In the genomic region with DNA sequence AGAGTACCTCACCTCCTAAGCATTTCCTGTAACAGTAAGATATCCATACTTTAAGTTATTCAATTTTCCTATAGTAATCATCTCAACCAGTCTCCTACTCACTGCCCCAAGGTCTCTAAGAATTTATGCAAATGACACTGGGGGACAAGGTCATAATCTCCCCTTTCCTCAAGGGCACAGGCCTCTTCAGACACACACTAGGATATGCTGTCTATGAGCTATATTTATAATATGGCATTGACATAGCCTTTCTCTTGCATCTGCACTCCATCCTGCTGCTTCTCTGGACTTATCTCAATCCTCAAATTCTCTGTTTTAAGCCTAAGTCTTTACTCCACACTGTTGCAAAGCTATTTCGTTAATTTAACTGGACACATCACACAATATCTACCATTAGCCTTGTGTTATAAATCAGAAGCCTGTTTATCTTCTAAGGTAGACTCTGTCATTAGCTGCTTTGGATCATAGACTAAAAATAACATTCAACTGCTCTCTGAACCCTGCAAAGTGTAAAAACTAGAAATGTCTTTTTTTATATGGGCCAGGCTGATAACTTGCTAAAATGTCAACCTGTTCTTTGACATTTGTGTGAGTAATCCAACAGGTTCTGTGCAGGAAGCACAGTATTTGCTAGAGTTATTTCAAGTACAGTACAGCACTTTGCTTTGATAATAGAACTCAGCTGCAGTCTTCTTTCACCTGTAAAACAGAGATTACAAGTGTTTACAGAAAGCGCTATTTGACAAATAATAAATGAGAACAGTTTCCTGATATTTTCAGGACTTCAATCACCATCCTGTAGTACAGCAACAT, we compare ENCODE assay signal across 19 cellular contexts. TPM values are rescaled to one million over a fixed set of nuclear protein-coding genes. Genes with fewer than 3 reads are reported as not detected.
DNase-seq lines count a peak whose midpoint lies in the region; ATAC-seq and TF ChIP-seq lines count a peak whose summit lies in the region.
"Had no signal": no experiment of that assay in that cellular context is flagged by ENCODE, and none has a peak within 500 bp of the region (broad histone marks: within the 10 kb centered on the region; RNA-seq: fewer than 3 reads in every experiment).

No MANE protein-coding gene starts in this region.

- H3K36me3 ChIP-seq in OCI-LY1 (ENCODE audit: insufficient read depth, low read length) = peaks cover 8% of the 10 kb centered on the region
- H3K36me3 ChIP-seq in SK-N-SH (replicated peaks in 1 of 2; ENCODE audit: control insufficient read depth in 1 of 2, insufficient read depth in 2 of 2, low read length in 1 of 2) = no peaks in the 10 kb centered on the region
- H3K36me3 ChIP-seq: tibial artery had no signal

- H3K79me2 ChIP-seq in OCI-LY1 (ENCODE audit: insufficient read depth, low read length) = no peaks in the 10 kb centered on the region
- no peaks in the 10 kb centered on the region for H3K79me2 ChIP-seq in SK-N-SH (ENCODE audit: insufficient read depth)

- TF ChIP-seq RAD21 in SK-N-SH (IDR thresholded peaks at IDR 0.05; ENCODE audit: low read length) = no peak

- intact Hi-C loops in activated naive CD4-positive, alpha-beta T cell treated with anti-CD3 and anti-CD28 coated beads for 36 hours (cut with micrococcal nuclease) = loop anchor here (1.0 to 5.0 kb wide), 2 partner anchors 18 to 136 kb away; partner anchors contain the start of genes LRRC34, LRRIQ4 and SEC62

- no peak for TF ChIP-seq CTCF in OCI-LY1 (IDR thresholded peaks at IDR 0.05; ENCODE audit: low read length)
- TF ChIP-seq CTCF in SK-N-SH (IDR thresholded peaks at IDR 0.05) = no peak

- H3K9me3 Mint-ChIP-seq in activated naive CD4-positive, alpha-beta T cell treated with anti-CD3 and anti-CD28 coated beads for 36 hours = no peaks in the 10 kb centered on the region
- peaks cover 6 to 7% of the 10 kb centered on the region in 2 donors for H3K9me3 Mint-ChIP-seq in stimulated activated naive B cell treated with anti-CD40 and anti-IgM and Interleukin-4, amounts not matched to agents 10 μg/mL and 1 μg/mL and 100 μg/mL, for 72 hours
- H3K9me3 Mint-ChIP-seq: central memory CD8-positive, alpha-beta T cell had no signal

- peaks cover 35% of the 10 kb centered on the region for H3K4me1 Mint-ChIP-seq in activated naive CD4-positive, alpha-beta T cell treated with anti-CD3 and anti-CD28 coated beads for 36 hours (ENCODE audit: low read depth)
- peaks cover 54 to 78% of the 10 kb centered on the region in 2 donors for H3K4me1 Mint-ChIP-seq in stimulated activated naive B cell treated with anti-CD40 and anti-IgM and Interleukin-4, amounts not matched to agents 10 μg/mL and 1 μg/mL and 100 μg/mL, for 72 hours
- H3K4me1 Mint-ChIP-seq: central memory CD8-positive, alpha-beta T cell; nephron progenitor cell had no signal

- no peaks in the 10 kb centered on the region for H3K9me3 ChIP-seq in OCI-LY1 (ENCODE audit: low read length)
- no peaks in the 10 kb centered on the region for H3K9me3 ChIP-seq in SK-N-SH
- H3K9me3 ChIP-seq: tibial artery had no signal

- DNase-seq in activated naive CD4-positive, alpha-beta T cell treated with anti-CD3 and anti-CD28 coated beads for 36 hours = no peak
- DNase-seq in activated naive CD4-positive, alpha-beta T cell treated with anti-CD3 and anti-CD28 coated beads, Interleukin-2, amount 50 U/mL, for 16 hours = no peak
- no peak for DNase-seq in stimulated activated naive B cell treated with anti-CD40 and anti-IgM and Interleukin-4, amounts not matched to agents 10 μg/mL and 1 μg/mL and 100 μg/mL, for 72 hours
- DNase-seq in germinal center (ENCODE audit: low spot score) (no peak), SKM-1 (lab: John Stamatoyannopoulos, UW; ENCODE audit: unreplicated experiment) (no peak), SK-N-SH (no peak)
- DNase-seq: activated CD4-positive, alpha-beta T cell treated with anti-CD3 and anti-CD28 coated beads for 1 hour; activated T-cell treated with anti-CD3 and anti-CD28 coated beads, Interleukin-2, amount 50 U/mL, for 48 hours; NCI-H1092; NCI-H82; nephron progenitor cell; tibial artery had no signal

- CTCF ChIA-PET in activated naive CD4-positive, alpha-beta T cell treated with anti-CD3 and anti-CD28 coated beads for 36 hours (lab: Charles Lee) = interaction anchor here (0.6 to 1.7 kb wide), 3 partner anchors 10 to 460 kb away, joined by 3 to 9 read pairs (median 4); no protein-coding TSS in a partner anchor
- CTCF ChIA-PET in SK-N-SH (lab: Yijun Ruan, JAX) = interaction anchor here (0.8 to 1.8 kb wide), 3 partner anchors 10 to 87 kb away, joined by 3 to 5 read pairs (median 3); no protein-coding TSS in a partner anchor

- H3K27ac ChIP-seq in OCI-LY1 (ENCODE audit: low read depth, low read length, poor library complexity, severe bottlenecking) (peak overlapping the region; percentile 95), SK-N-SH (ENCODE audit: low read depth in 2 of 2, low read length in 1 of 2) (no peak overlapping the region)
- H3K27ac ChIP-seq: tibial artery had no signal

- peak; percentile 9 for ATAC-seq in HG03442 (IDR thresholded peaks at IDR 0.05; ENCODE audit: unreplicated experiment)
- ATAC-seq in stimulated activated naive B cell treated with anti-CD40 and anti-IgM and Interleukin-4, amounts not matched to agents 10 μg/mL and 1 μg/mL and 100 μg/mL, for 72 hours (replicated peaks) = peak; percentile 55 to 70

- peak overlapping the region; percentile 33 for H3K27ac Mint-ChIP-seq in activated naive CD4-positive, alpha-beta T cell treated with anti-CD3 and anti-CD28 coated beads for 36 hours
- peak overlapping the region; percentile 98 for H3K27ac Mint-ChIP-seq in stimulated activated naive B cell treated with anti-CD40 and anti-IgM and Interleukin-4, amounts not matched to agents 10 μg/mL and 1 μg/mL and 100 μg/mL, for 72 hours
- H3K27ac Mint-ChIP-seq: nephron progenitor cell had no signal

- H3K4me1 ChIP-seq in OCI-LY1 (ENCODE audit: insufficient read depth, low read length, severe bottlenecking) = peaks cover 80% of the 10 kb centered on the region
- no peaks in the 10 kb centered on the region for H3K4me1 ChIP-seq in SK-N-SH (ENCODE audit: control insufficient read depth in 1 of 2, insufficient read depth in 2 of 2, low read depth in 1 of 2, low read length in 1 of 2)
- H3K4me1 ChIP-seq: tibial artery had no signal

- no peak overlapping the region for H2AFZ ChIP-seq in OCI-LY1 (ENCODE audit: low read length)
- no peak overlapping the region for H2AFZ ChIP-seq in SK-N-SH (ENCODE audit: low read depth)

- POLR2A ChIA-PET in SK-N-SH (lab: Yijun Ruan, JAX) = no interaction called here

- no peak overlapping the region for H3K4me3 ChIP-seq in OCI-LY1 (ENCODE audit: low read depth, low read length, poor library complexity, severe bottlenecking)
- H3K4me3 ChIP-seq in SK-N-SH (ENCODE audit: low read depth in 2 of 2, low read length in 1 of 2) = no peak overlapping the region
- H3K4me3 ChIP-seq: tibial artery had no signal

- H4K20me1 ChIP-seq in OCI-LY1 (ENCODE audit: insufficient read depth, low read length) (no peaks in the 10 kb centered on the region), SK-N-SH (ENCODE audit: insufficient read depth) (no peaks in the 10 kb centered on the region)

- H3K27me3 ChIP-seq in OCI-LY1 (ENCODE audit: insufficient read depth, low read length) = no peaks in the 10 kb centered on the region
- peaks cover 4% of the 10 kb centered on the region; the same call in 1 of the 2 replicates for H3K27me3 ChIP-seq in SK-N-SH (ENCODE audit: insufficient read depth)
- H3K27me3 ChIP-seq: tibial artery had no signal

- H3K9ac ChIP-seq in OCI-LY1 (ENCODE audit: low read length) (peak overlapping the region; percentile 38), SK-N-SH (no peak overlapping the region)

- H3K27me3 Mint-ChIP-seq in activated naive CD4-positive, alpha-beta T cell treated with anti-CD3 and anti-CD28 coated beads for 36 hours (ENCODE audit: low read depth) = no peaks in the 10 kb centered on the region
- no peaks in the 10 kb centered on the region for H3K27me3 Mint-ChIP-seq in stimulated activated naive B cell treated with anti-CD40 and anti-IgM and Interleukin-4, amounts not matched to agents 10 μg/mL and 1 μg/mL and 100 μg/mL, for 72 hours

- peaks cover 14% of the 10 kb centered on the region for H3F3A ChIP-seq in OCI-LY1 (ENCODE audit: insufficient read depth, low read length)
- no peaks in the 10 kb centered on the region for H3F3A ChIP-seq in SK-N-SH (replicated peaks; ENCODE audit: insufficient read depth)

- TF ChIP-seq EP300 in SK-N-SH (IDR thresholded peaks at IDR 0.05; ENCODE audit: borderline replicate concordance in 1 of 2, low read depth in 1 of 2, low read length in 1 of 2) = no peak

- no peaks in the 10 kb centered on the region for H3K36me3 Mint-ChIP-seq in activated naive CD4-positive, alpha-beta T cell treated with anti-CD3 and anti-CD28 coated beads for 36 hours (ENCODE audit: low read depth)
- H3K36me3 Mint-ChIP-seq in stimulated activated naive B cell treated with anti-CD40 and anti-IgM and Interleukin-4, amounts not matched to agents 10 μg/mL and 1 μg/mL and 100 μg/mL, for 72 hours = peaks cover 12 to 13% of the 10 kb centered on the region in 2 donors

- H3K4me3 Mint-ChIP-seq in activated naive CD4-positive, alpha-beta T cell treated with anti-CD3 and anti-CD28 coated beads for 36 hours = no peak overlapping the region
- H3K4me3 Mint-ChIP-seq in stimulated activated naive B cell treated with anti-CD40 and anti-IgM and Interleukin-4, amounts not matched to agents 10 μg/mL and 1 μg/mL and 100 μg/mL, for 72 hours = peak overlapping the region; percentile 26 to 51
- H3K4me3 Mint-ChIP-seq: central memory CD8-positive, alpha-beta T cell; nephron progenitor cell had no signal

- H3K9me2 ChIP-seq in OCI-LY1 (ENCODE audit: low read depth, low read length) = no peaks in the 10 kb centered on the region
- no peaks in the 10 kb centered on the region for H3K9me2 ChIP-seq in SK-N-SH

- 46% methylated on average over 2 of the region's 2 CpGs for WGBS in SK-N-SH (ENCODE audit: low lambda C conversion rate)

- H3K4me2 ChIP-seq in OCI-LY1 (ENCODE audit: low read length) (peak overlapping the region; percentile 32), SK-N-SH (no peak overlapping the region)

RNA-seq across cellular contexts. Expression of gene SEC62, which starts 17.8 kb away (rescaled TPM):
- 10 to 100 TPM; 60.0 to 73.3 TPM for total RNA-seq in activated naive CD4-positive, alpha-beta T cell treated with anti-CD3 and anti-CD28 coated beads for 36 hours
- polyA plus RNA-seq in SK-N-SH (2012; rRNA removed) = 15.0 and 21.7 TPM in 2 replicates
- polyA plus RNA-seq in SK-N-SH (2012; cell fraction: cytosol; rRNA removed) = 21.7 and 29.8 TPM in 2 replicates
- polyA plus RNA-seq in SK-N-SH (2012; cell fraction: nucleus; rRNA removed) = 5.8 and 16.3 TPM in 2 replicates

RNA-seq across cellular contexts. Expression of gene SAMD7, which starts 37.4 kb away (rescaled TPM):
- total RNA-seq in activated naive CD4-positive, alpha-beta T cell treated with anti-CD3 and anti-CD28 coated beads for 36 hours = not detected
- not detected in 2 replicates for polyA plus RNA-seq in SK-N-SH (2012; rRNA removed)
- polyA plus RNA-seq in SK-N-SH (2012; cell fraction: cytosol; rRNA removed) = 0.01 TPM in 1 of 2 replicates, not detected in the other
- not detected in 2 replicates for polyA plus RNA-seq in SK-N-SH (2012; cell fraction: nucleus; rRNA removed)
- total RNA-seq: fibroblast of villous mesenchyme; renal cortical epithelial cell; T-helper 2 cell treated with Interferon-gamma antibody and Interleukin-4, amounts not matched to agents 100 ng/mL and 5 ng/mL, for 36 hours had no signal
- polyA plus RNA-seq: AG04450 had no signal
